ENCODE assay signal across 17 cellular contexts in genomic region chr9:110835859-110836271, GRCh38.
A peak's percentile ranks its signal among the peaks of the same experiment; 100 is the strongest.
DNase-seq lines count a peak whose midpoint lies in the region; ATAC-seq and TF ChIP-seq lines count a peak whose summit lies in the region.
"Had no signal": no experiment of that assay in that cellular context is flagged by ENCODE, and none has a peak within 500 bp of the region (broad histone marks: within the 10 kb centered on the region; RNA-seq: fewer than 3 reads in every experiment).

No MANE protein-coding gene starts in this region.

- TF ChIP-seq CTCF in IMR-90 (conservative IDR thresholded peaks at IDR 0.05; ENCODE audit: low read depth, low read length) (no peak), cardiac fibroblast (IDR thresholded peaks at IDR 0.05; ENCODE audit: low read depth, low read length) (no peak), nephron progenitor cell (IDR thresholded peaks at IDR 0.05) (no peak)

- H3K14ac ChIP-seq in IMR-90 (replicated peaks; ENCODE audit: low read depth, low read length) = peak overlapping the region; percentile 83

- peak overlapping the region; percentile 52 for H3K27ac Mint-ChIP-seq in nephron progenitor cell
- H3K27ac Mint-ChIP-seq: activated CD8-positive, alpha-beta T cell treated with anti-CD3 and anti-CD28 coated beads for 36 hours; activated T-cell treated with anti-CD3 and anti-CD28 coated beads, Interleukin-2, amount 50 U/mL, for 72 hours; stimulated activated naive B cell treated with anti-CD40 and anti-IgM and Interleukin-4, amounts not matched to agents 10 μg/mL and 1 μg/mL and 100 μg/mL, for 72 hours had no signal

- peak overlapping the region; percentile 97 for H3K18ac ChIP-seq in IMR-90 (ENCODE audit: low read depth, low read length)

- no peaks in the 10 kb centered on the region for H3K4me1 Mint-ChIP-seq in nephron progenitor cell

- BruUV-seq in IMR-90 (replicated peaks; lab: Mats Ljungman, UMichigan) = no TSS peak

- H3K27me3 ChIP-seq in IMR-90 (ENCODE audit: control insufficient read depth, insufficient read depth, low read length) = no peaks in the 10 kb centered on the region
- H3K27me3 ChIP-seq: upper lobe of right lung had no signal

- H3K36me3 Mint-ChIP-seq in nephron progenitor cell (ENCODE audit: low read depth) = no peaks in the 10 kb centered on the region
- H3K36me3 Mint-ChIP-seq: stimulated activated naive B cell treated with anti-CD40 and anti-IgM and Interleukin-4, amounts not matched to agents 10 μg/mL and 1 μg/mL and 100 μg/mL, for 72 hours had no signal

- no peaks in the 10 kb centered on the region for H4K20me1 ChIP-seq in IMR-90 (ENCODE audit: insufficient read depth, low read length)

- POLR2A ChIA-PET in IMR-90 (lab: Charles Lee; ENCODE audit: unreplicated experiment) = interaction anchor here (0.6 to 0.9 kb wide), 2 partner anchors 16 to 20 kb away, joined by 4 to 5 read pairs; no protein-coding TSS in a partner anchor

- peak overlapping the region; percentile 96; the same call in 1 of the 2 replicates for H2AK5ac ChIP-seq in IMR-90 (ENCODE audit: low read depth, low read length)

- peak overlapping the region; percentile 97 for H3K56ac ChIP-seq in IMR-90 (ENCODE audit: extremely low read depth, insufficient read depth, low read length)

- CTCF ChIA-PET in IMR-90 (lab: Yijun Ruan, JAX) = interaction anchor here (0.9 kb wide), 1 partner anchor 194 kb away, joined by 3 read pairs; no protein-coding TSS in a partner anchor

- in situ Hi-C loops in IMR-90 (cut with MboI; ENCODE audit: low sequenced_read_pairs) = no loop called here

- H4K91ac ChIP-seq in IMR-90 (ENCODE audit: insufficient read depth, low read depth, low read length) = peak overlapping the region; percentile 97

- peak overlapping the region; percentile 58 for H3K4me2 ChIP-seq in IMR-90 (ENCODE audit: low read depth, low read length)

- peak overlapping the region; percentile 98 for H2BK20ac ChIP-seq in IMR-90 (ENCODE audit: low read depth, low read length)

- H3K9me3 ChIP-seq in IMR-90 (ENCODE audit: control insufficient read depth, insufficient read depth, low read length) = 0 out of 2 replicates have a peak, but pooled peaks cover 3% of the 10 kb centered on the region
- H3K9me3 ChIP-seq: upper lobe of right lung had no signal

- peaks cover 8% of the 10 kb centered on the region for H3K4me1 ChIP-seq in IMR-90 (ENCODE audit: control insufficient read depth, insufficient read depth, low read length)
- H3K4me1 ChIP-seq: parathyroid adenoma, upper lobe of right lung had no signal

- no peak for TF ChIP-seq RAD21 in IMR-90 (IDR thresholded peaks at IDR 0.05; ENCODE audit: low read length)

- H3K4ac ChIP-seq in IMR-90 (ENCODE audit: low read depth, low read length) = peak overlapping the region; percentile 98

- no CpG with 5 or more reads among the region's 1 CpG for whole genome bisulfite sequencing in IMR-90 (ENCODE audit: extremely low coverage in 2 of 2, insufficient read length in 1 of 2), 2 experiments

- intact Hi-C loops in IMR-90 (cut with micrococcal nuclease) = loop anchor here (1.0 to 5.0 kb wide), 2 partner anchors 39 to 186 kb away; no protein-coding TSS in a partner anchor

- dilution Hi-C loops in IMR-90 (cut with HindIII; ENCODE audit: low sequenced_read_pairs, unreplicated experiment) = no loop called here

- H4K5ac ChIP-seq in IMR-90 (ENCODE audit: low read depth, low read length) = peak overlapping the region; percentile 94; the same call in 1 of the 2 replicates

- peak overlapping the region; percentile 92 for H2BK15ac ChIP-seq in IMR-90 (ENCODE audit: low read depth, low read length)

- H3K9ac ChIP-seq in IMR-90 (ENCODE audit: low read depth, low read length) = no peak overlapping the region
- H3K9ac ChIP-seq: parathyroid adenoma had no signal

- H3K9me1 ChIP-seq in IMR-90 (ENCODE audit: insufficient read depth, low read length) = peaks cover 4% of the 10 kb centered on the region; the same call in 1 of the 2 replicates

- H3K27ac ChIP-seq in IMR-90 (ENCODE audit: insufficient read depth, low read length) = peak overlapping the region; percentile 97
- H3K27ac ChIP-seq: parathyroid adenoma, upper lobe of right lung, VCaP had no signal

- H2BK120ac ChIP-seq in IMR-90 (ENCODE audit: low read depth, low read length) = peak overlapping the region; percentile 98

- H2AFZ ChIP-seq in IMR-90 (replicated peaks; ENCODE audit: low read length, poor library complexity) = no peak overlapping the region
- H2AFZ ChIP-seq: parathyroid adenoma had no signal

- no peaks in the 10 kb centered on the region for H3K36me3 ChIP-seq in IMR-90 (ENCODE audit: control insufficient read depth, insufficient read depth, low read length)
- H3K36me3 ChIP-seq: upper lobe of right lung had no signal

- ATAC-seq in IMR-90 (ENCODE audit: low read depth) = peak; percentile 54
- ATAC-seq: activated CD8-positive, alpha-beta T cell treated with anti-CD3 and anti-CD28 coated beads for 36 hours; activated T-cell treated with anti-CD3 and anti-CD28 coated beads, Interleukin-2, amount 50 U/mL, for 72 hours; stimulated activated naive B cell treated with anti-CD40 and anti-IgM and Interleukin-4, amounts not matched to agents 10 μg/mL and 1 μg/mL and 100 μg/mL, for 72 hours; upper lobe of right lung had no signal

- H3K27me3 Mint-ChIP-seq in nephron progenitor cell (ENCODE audit: low read depth, poor library complexity) = peaks cover 8% of the 10 kb centered on the region
- H3K27me3 Mint-ChIP-seq: activated CD8-positive, alpha-beta T cell treated with anti-CD3 and anti-CD28 coated beads for 36 hours; stimulated activated naive B cell treated with anti-CD40 and anti-IgM and Interleukin-4, amounts not matched to agents 10 μg/mL and 1 μg/mL and 100 μg/mL, for 72 hours had no signal

- H3K4me3 ChIP-seq in IMR-90 (ENCODE audit: insufficient read depth, low read depth, low read length) (no peak overlapping the region), cardiac fibroblast (replicated peaks in 1 of 2; ENCODE audit: low read depth in 2 of 2, low read length in 2 of 2) (no peak overlapping the region)
- H3K4me3 ChIP-seq: upper lobe of right lung had no signal

- TF ChIP-seq POLR2A in IMR-90 (IDR thresholded peaks at IDR 0.05; ENCODE audit: low read depth, low read length) = no peak

- no peak overlapping the region for H2AK9ac ChIP-seq in IMR-90 (replicated peaks; ENCODE audit: low read depth, low read length, poor library complexity)

- peaks cover 3 to 24% of the 10 kb centered on the region in 2 experiments; a peak in 3 of 4 replicates for H3K79me1 ChIP-seq in IMR-90 (ENCODE audit: low read depth in 1 of 2, low read length in 2 of 2)

- H3K9me3 Mint-ChIP-seq in nephron progenitor cell = no peaks in the 10 kb centered on the region
- H3K9me3 Mint-ChIP-seq: activated CD8-positive, alpha-beta T cell treated with anti-CD3 and anti-CD28 coated beads for 36 hours had no signal

- peak overlapping the region; percentile 92; the same call in 1 of the 2 replicates for H3K23ac ChIP-seq in IMR-90 (ENCODE audit: low read depth, low read length)

- peak overlapping the region; percentile 99 for H2BK5ac ChIP-seq in IMR-90 (ENCODE audit: low read depth, low read length, poor library complexity, severe bottlenecking)

- peak overlapping the region; percentile 82 to 91 for H4K8ac ChIP-seq in IMR-90 (ENCODE audit: low read depth in 2 of 2, low read length in 2 of 2)

- DNase-seq in AG20443 (ENCODE audit: low spot score) (peak; percentile 44), IMR-90 (peak; percentile 61), cardiac fibroblast (ENCODE audit: low read depth in 2 of 2) (peak; percentile 10 to 32), nephron progenitor cell (no peak), GM19238 (ENCODE audit: insufficient read length, low spot score) (no peak), activated gamma-delta T cell (lab: John Stamatoyannopoulos, UW) (no peak), NCI-H2029 treated with DMSO at 0.1 percent for 48 hours (lab: John Stamatoyannopoulos, UW) (no peak), SHP77 (lab: John Stamatoyannopoulos, UW) (no peak)
- DNase-seq: activated CD8-positive, alpha-beta T cell treated with anti-CD3 and anti-CD28 coated beads for 36 hours; activated T-cell treated with anti-CD3 and anti-CD28 coated beads, Interleukin-2, amount 50 U/mL, for 72 hours; AML-193; islet precursor cell; small intestine; stimulated activated naive B cell treated with anti-CD40 and anti-IgM and Interleukin-4, amounts not matched to agents 10 μg/mL and 1 μg/mL and 100 μg/mL, for 72 hours; upper lobe of right lung had no signal

- no peak overlapping the region for H3K4me3 Mint-ChIP-seq in nephron progenitor cell
- H3K4me3 Mint-ChIP-seq: activated CD8-positive, alpha-beta T cell treated with anti-CD3 and anti-CD28 coated beads for 36 hours; activated T-cell treated with anti-CD3 and anti-CD28 coated beads, Interleukin-2, amount 50 U/mL, for 72 hours; stimulated activated naive B cell treated with anti-CD40 and anti-IgM and Interleukin-4, amounts not matched to agents 10 μg/mL and 1 μg/mL and 100 μg/mL, for 72 hours had no signal

TF ChIP-seq in IMR-90, 13 proteins besides CTCF, POLR2A, EP300 and RAD21:
- TF ChIP-seq BHLHE40 (IDR thresholded peaks at IDR 0.05; ENCODE audit: low read depth, low read length) (no peak), NFE2L2 (IDR thresholded peaks at IDR 0.05; ENCODE audit: low read depth, low read length) (no peak), RCOR1 (IDR thresholded peaks at IDR 0.05; ENCODE audit: insufficient replicate concordance, low read length) (no peak), CHD1 (IDR thresholded peaks at IDR 0.05; ENCODE audit: low read depth, low read length) (no peak), SMC3 (IDR thresholded peaks at IDR 0.05; ENCODE audit: low read depth, low read length) (no peak), ELK1 (IDR thresholded peaks at IDR 0.05; ENCODE audit: borderline replicate concordance, low read depth, low read length) (no peak), RFX5 (IDR thresholded peaks at IDR 0.05; ENCODE audit: low read depth, low read length) (no peak), CEBPB (IDR thresholded peaks at IDR 0.05; ENCODE audit: low read depth, low read length) (no peak), MAZ (IDR thresholded peaks at IDR 0.05; ENCODE audit: borderline replicate concordance, low read depth, low read length) (no peak)

Comparison
In these comparisons a context has a peak if more than half of its experiments do, and no peak if none do; other contexts are left out.
1. DNase-seq: peak in AG20443 (single experiment), IMR-90 (single experiment) and cardiac fibroblast (2 of 2); none in nephron progenitor cell (single experiment), GM19238 (single experiment), activated gamma-delta T cell (single experiment), NCI-H2029 treated with DMSO at 0.1 percent for 48 hours (single experiment) and SHP77 (0 of 2).